ENCODE assay signal across 23 cellular contexts in genomic region chr11:28770806-28771205, GRCh38.
"Had no signal": no experiment of that assay in that cellular context is flagged by ENCODE, and none has a peak within 500 bp of the region (broad histone marks: within the 10 kb centered on the region; RNA-seq: fewer than 3 reads in every experiment).

No MANE protein-coding gene starts in this region.

- H3K9me3 ChIP-seq: SJCRH30 had no signal

- ATAC-seq: Panc1, PC-3, Right ventricle myocardium inferior, SK-N-SH treated with all-trans-retinoic acid at 6 μM for 48 hours had no signal

- H3K4me1 ChIP-seq: SJCRH30 had no signal

- H3K4me3 ChIP-seq: MG63, SJCRH30 had no signal

- H3K36me3 ChIP-seq: SJCRH30 had no signal

- DNase-seq: KBM-7, MG63, NCI-H1092, NCI-H1105 treated with DMSO at 0.1 percent for 48 hours, NCI-H1417 treated with DMSO at 0.1 percent for 48 hours, NCI-H146, NCI-H1694 treated with DMSO at 0.1 percent for 48 hours, NCI-H1930, NCI-H2081, NCI-H2107, NCI-H2227 treated with DMSO at 0.1 percent for 48 hours, NCI-H446, NCI-H510A, NCI-H524 treated with DMSO at 0.1 percent for 48 hours, NCI-H69, NCI-H774, PC-3, SHP77 treated with DMSO at 0.1 percent for 48 hours, SJCRH30 had no signal

- H3K27ac ChIP-seq: HL-60, SJCRH30 had no signal

- H3K27me3 ChIP-seq: MG63, SJCRH30 had no signal
